ENCODE assay signal across 12 cellular contexts in the genomic region with DNA sequence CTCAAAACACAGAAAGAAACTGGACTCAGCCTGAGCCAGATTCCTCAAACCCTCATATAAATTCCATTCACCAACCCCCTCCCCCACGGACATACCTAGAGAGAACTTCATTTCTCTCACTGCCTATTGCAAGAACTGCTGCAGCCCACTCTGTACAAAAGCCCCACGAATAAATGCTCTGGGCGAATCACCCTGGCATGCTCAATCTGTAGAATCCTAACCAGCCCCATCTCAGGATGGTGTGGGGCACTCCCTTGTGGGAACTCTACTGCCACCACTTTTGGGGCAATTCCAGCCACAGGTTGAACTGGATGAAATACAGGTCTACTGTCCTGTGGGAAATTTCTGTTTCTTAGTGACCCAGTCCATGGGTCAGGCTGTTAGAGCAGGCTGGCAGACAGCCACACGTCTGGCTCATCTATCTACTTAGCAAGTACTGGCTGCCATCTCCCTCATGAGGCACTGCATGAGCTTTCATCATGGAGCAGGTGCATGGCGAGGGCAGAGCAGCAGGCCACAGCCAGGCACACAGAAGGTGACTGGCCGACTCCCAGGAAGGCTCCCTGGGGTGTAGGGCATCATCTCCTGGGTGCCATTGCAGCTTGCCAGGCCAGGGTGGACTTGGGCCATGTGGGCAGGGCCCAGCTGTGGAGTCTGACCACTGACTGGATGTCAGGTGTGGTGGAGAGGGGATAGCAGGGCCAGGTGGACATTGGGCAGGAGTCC. TPM values are rescaled to one million over a fixed set of nuclear protein-coding genes. Genes with fewer than 3 reads are reported as not detected.
A peak's percentile ranks its signal among the peaks of the same experiment; 100 is the strongest.
DNase-seq lines count a peak whose midpoint lies in the region; ATAC-seq and TF ChIP-seq lines count a peak whose summit lies in the region.
"Had no signal": no experiment of that assay in that cellular context is flagged by ENCODE, and none has a peak within 500 bp of the region (broad histone marks: within the 10 kb centered on the region; RNA-seq: fewer than 3 reads in every experiment).

No MANE protein-coding gene starts in this region.

- TF ChIP-seq CTCF in CD14-positive monocyte (IDR thresholded peaks at IDR 0.05) = no peak

- no peak overlapping the region for H3K9ac ChIP-seq in GM23248
- H3K9ac ChIP-seq: KMS-11 had no signal

- H3K27me3 Mint-ChIP-seq in CD14-positive monocyte (ENCODE audit: low read depth in 3 of 3) = peaks cover 0 to 4% (median 0%) of the 10 kb centered on the region in 3 donors
- no peaks in the 10 kb centered on the region for H3K27me3 Mint-ChIP-seq in activated CD4-positive, alpha-beta memory T cell treated with anti-CD3 and anti-CD28 coated beads, Interleukin-2, amount 10 ng/mL, durations not matched to agents 7 days and 5 days

- no peak for ATAC-seq in Right ventricle myocardium superior (ENCODE audit: poor library complexity)
- ATAC-seq: heart left ventricle had no signal

- peaks cover 15% of the 10 kb centered on the region for H3F3A ChIP-seq in GM23248 (ENCODE audit: insufficient read depth)

- H3K36me3 ChIP-seq in GM23248 (ENCODE audit: low read depth) = no peaks in the 10 kb centered on the region; the same call in 1 of the 2 replicates

- CTCF ChIA-PET in activated CD4-positive, alpha-beta memory T cell treated with anti-CD3 and anti-CD28 coated beads, Interleukin-2, amount 10 ng/mL, durations not matched to agents 7 days and 5 days (lab: Charles Lee) = no interaction called here

- H3K4me3 ChIP-seq in GM23248 = no peak overlapping the region

- H3K9me3 ChIP-seq in GM23248 (ENCODE audit: low read depth) = no peaks in the 10 kb centered on the region
- H3K9me3 ChIP-seq: heart left ventricle had no signal

- H4K20me1 ChIP-seq in GM23248 (ENCODE audit: insufficient read depth) = no peaks in the 10 kb centered on the region

- POLR2A ChIA-PET in activated CD4-positive, alpha-beta memory T cell treated with anti-CD3 and anti-CD28 coated beads, Interleukin-2, amount 10 ng/mL, durations not matched to agents 7 days and 5 days (lab: Charles Lee) = interaction anchor here (1.0 to 1.8 kb wide), 5 partner anchors 13 to 62 kb away, joined by 3 to 11 read pairs (median 4); partner anchors contain the start of genes GUK1 and IBA57

- peak overlapping the region; percentile 90 to 92 for H3K4me3 Mint-ChIP-seq in CD14-positive monocyte
- H3K4me3 Mint-ChIP-seq in activated CD4-positive, alpha-beta memory T cell treated with anti-CD3 and anti-CD28 coated beads, Interleukin-2, amount 10 ng/mL, durations not matched to agents 7 days and 5 days = peak overlapping the region; percentile 85

- H3K4me1 ChIP-seq in GM23248 (ENCODE audit: insufficient read depth) = peaks cover 13% of the 10 kb centered on the region

- H3K36me3 Mint-ChIP-seq in CD14-positive monocyte = peaks cover 18 to 30% of the 10 kb centered on the region in 2 donors
- peaks cover 18% of the 10 kb centered on the region for H3K36me3 Mint-ChIP-seq in activated CD4-positive, alpha-beta memory T cell treated with anti-CD3 and anti-CD28 coated beads, Interleukin-2, amount 10 ng/mL, durations not matched to agents 7 days and 5 days (ENCODE audit: low read depth)

- 24 to 25% methylated on average over 6 of the region's 6 CpGs for WGBS in GM23248 (ENCODE audit: low coverage in 1 of 2, low lambda C conversion rate in 2 of 2, missing lambda C conversion rate in 2 of 2), 2 experiments

- no peak overlapping the region for H2AFZ ChIP-seq in GM23248

- no peaks in the 10 kb centered on the region for H3K9me2 ChIP-seq in GM23248 (ENCODE audit: insufficient read depth)

- H3K27ac Mint-ChIP-seq in CD14-positive monocyte = peak overlapping the region; percentile 55 to 93 (median 86)
- peak overlapping the region; percentile 70 for H3K27ac Mint-ChIP-seq in activated CD4-positive, alpha-beta memory T cell treated with anti-CD3 and anti-CD28 coated beads, Interleukin-2, amount 10 ng/mL, durations not matched to agents 7 days and 5 days

- H3K79me2 ChIP-seq in GM23248 (ENCODE audit: insufficient read depth) = peaks cover 50% of the 10 kb centered on the region

- H3K9me3 Mint-ChIP-seq in CD14-positive monocyte = no peaks in the 10 kb centered on the region
- H3K9me3 Mint-ChIP-seq in activated CD4-positive, alpha-beta memory T cell treated with anti-CD3 and anti-CD28 coated beads, Interleukin-2, amount 10 ng/mL, durations not matched to agents 7 days and 5 days = no peaks in the 10 kb centered on the region

- no peak for DNase-seq in CD14-positive monocyte (ENCODE audit: low spot score)
- DNase-seq in GM23248 = peak; percentile 51
- DNase-seq in activated CD4-positive, alpha-beta memory T cell treated with anti-CD3 and anti-CD28 coated beads, Interleukin-2, amount 10 ng/mL, durations not matched to agents 7 days and 5 days = no peak
- DNase-seq in mesenteric fat pad (ENCODE audit: low spot score) = peak; percentile 18
- no peak for DNase-seq in stimulated activated CD4-positive, alpha-beta T cell treated with anti-CD3 and anti-CD28 coated beads, Interleukin-2, amount 100 ng/mL, for 48 hours
- DNase-seq in NCI-H2107 (lab: John Stamatoyannopoulos, UW) = no peak
- no peak for DNase-seq in NCI-H1092 treated with DMSO at 0.1 percent for 48 hours (lab: John Stamatoyannopoulos, UW)
- DNase-seq in Right ventricle myocardium superior = no peak
- DNase-seq: activated CD4-positive, alpha-beta T cell treated with anti-CD3 and anti-CD28 coated beads for 4 hours; OCI-M1 had no signal

- in situ Hi-C loops in GM23248 (cut with MboI) = no loop called here

- intact Hi-C loops in CD14-positive monocyte (cut with micrococcal nuclease) = loop anchor here (2.0 to 5.0 kb wide), 2 partner anchors 16 to 38 kb away; partner anchors contain the start of gene GUK1 (in 1 of the 2)
- intact Hi-C loops in Right ventricle myocardium superior (cut with DNase I) = no loop called here

- H3K4me1 Mint-ChIP-seq in CD14-positive monocyte = peaks cover 45% of the 10 kb centered on the region
- H3K4me1 Mint-ChIP-seq in activated CD4-positive, alpha-beta memory T cell treated with anti-CD3 and anti-CD28 coated beads, Interleukin-2, amount 10 ng/mL, durations not matched to agents 7 days and 5 days = peaks cover 56% of the 10 kb centered on the region

- no peak overlapping the region for H3K4me2 ChIP-seq in GM23248 (ENCODE audit: unreplicated experiment)

- H3K27me3 ChIP-seq in GM23248 (replicated peaks; ENCODE audit: insufficient read depth) = no peaks in the 10 kb centered on the region
- H3K27me3 ChIP-seq: heart left ventricle had no signal

- 0 out of 2 replicates have a peak overlapping the region, but pooled peaks have one; percentile 1 for H3K27ac ChIP-seq in GM23248
- H3K27ac ChIP-seq: KMS-11 had no signal

RNA-seq across cellular contexts. Expression of gene C1orf35, which starts 1.6 kb away (rescaled TPM):
- 10 to 100 TPM in 1 of 2 donors, 1 to 10 TPM in 1; 6.9 to 10.6 TPM for polyA plus RNA-seq in CD14-positive monocyte
- 11.6 and 15.6 TPM in 2 replicates for total RNA-seq in GM23248 (2014; rRNA removed; shearing (Covaris generic))
- polyA plus RNA-seq in GM23248 (2016; fragmentation: Nextera tagmentation; extraction: Ambion mirVana) = 19.9 and 23.4 TPM in 2 replicates
- 10 to 100 TPM; 17.8 to 18.9 TPM for total RNA-seq in activated CD4-positive, alpha-beta memory T cell treated with anti-CD3 and anti-CD28 coated beads, Interleukin-2, amount 10 ng/mL, durations not matched to agents 7 days and 5 days
- 5.6 TPM for total RNA-seq in mesenteric fat pad
- total RNA-seq in Right ventricle myocardium superior = 7.3 TPM

RNA-seq across cellular contexts. Expression of gene MRPL55, which starts 4.4 kb away (rescaled TPM):
- polyA plus RNA-seq in CD14-positive monocyte (100 to 1,000 TPM in 1 of 2 donors, 10 to 100 TPM in 1; 99.8 to 104 TPM), GM23248 (2016; fragmentation: Nextera tagmentation; extraction: Ambion mirVana) (94.4 and 95.1 TPM in 2 replicates)
- total RNA-seq in GM23248 (2014; rRNA removed; shearing (Covaris generic)) = 57.5 and 84.4 TPM in 2 replicates
- 10 to 100 TPM; 43.1 to 43.9 TPM for total RNA-seq in activated CD4-positive, alpha-beta memory T cell treated with anti-CD3 and anti-CD28 coated beads, Interleukin-2, amount 10 ng/mL, durations not matched to agents 7 days and 5 days
- total RNA-seq in mesenteric fat pad (38.9 TPM), Right ventricle myocardium superior (65.6 TPM)

RNA-seq across cellular contexts. Expression of gene ARF1, which starts 22.2 kb away (rescaled TPM):
- 100 to 1,000 TPM; 580 to 603 TPM for polyA plus RNA-seq in CD14-positive monocyte
- 259 and 292 TPM in 2 replicates for total RNA-seq in GM23248 (2014; rRNA removed; shearing (Covaris generic))
- 656 and 698 TPM in 2 replicates for polyA plus RNA-seq in GM23248 (2016; fragmentation: Nextera tagmentation; extraction: Ambion mirVana)
- total RNA-seq in activated CD4-positive, alpha-beta memory T cell treated with anti-CD3 and anti-CD28 coated beads, Interleukin-2, amount 10 ng/mL, durations not matched to agents 7 days and 5 days = 100 to 1,000 TPM; 368 to 376 TPM
- total RNA-seq in mesenteric fat pad = 352 TPM
- total RNA-seq in Right ventricle myocardium superior = 251 TPM

RNA-seq across cellular contexts. Expression of gene GUK1, which starts 35.4 kb away (rescaled TPM):
- polyA plus RNA-seq in CD14-positive monocyte (100 to 1,000 TPM; 262 to 316 TPM), GM23248 (2016; fragmentation: Nextera tagmentation; extraction: Ambion mirVana) (554 and 574 TPM in 2 replicates)
- total RNA-seq in GM23248 (2014; rRNA removed; shearing (Covaris generic)) = 324 and 340 TPM in 2 replicates
- 100 to 1,000 TPM; 280 to 284 TPM for total RNA-seq in activated CD4-positive, alpha-beta memory T cell treated with anti-CD3 and anti-CD28 coated beads, Interleukin-2, amount 10 ng/mL, durations not matched to agents 7 days and 5 days
- total RNA-seq in mesenteric fat pad (220 TPM), Right ventricle myocardium superior (143 TPM)

RNA-seq across cellular contexts. Expression of gene GJC2, which starts 45.0 kb away (rescaled TPM):
- not detected for polyA plus RNA-seq in CD14-positive monocyte
- 0.54 and 2.7 TPM in 2 replicates for total RNA-seq in GM23248 (2014; rRNA removed; shearing (Covaris generic))
- 0.08 and 0.14 TPM in 2 replicates for polyA plus RNA-seq in GM23248 (2016; fragmentation: Nextera tagmentation; extraction: Ambion mirVana)
- total RNA-seq in activated CD4-positive, alpha-beta memory T cell treated with anti-CD3 and anti-CD28 coated beads, Interleukin-2, amount 10 ng/mL, durations not matched to agents 7 days and 5 days = under 1 TPM; 0.38 to 0.55 TPM
- 2.6 TPM for total RNA-seq in mesenteric fat pad
- total RNA-seq in Right ventricle myocardium superior = 1.6 TPM

Comparison
In these comparisons a context has a peak if more than half of its experiments do, and no peak if none do; other contexts are left out.
1. DNase-seq: peak in GM23248 (single experiment) and mesenteric fat pad (single experiment); none in CD14-positive monocyte (single experiment), activated CD4-positive, alpha-beta memory T cell treated with anti-CD3 and anti-CD28 coated beads, Interleukin-2, amount 10 ng/mL, durations not matched to agents 7 days and 5 days (single experiment), stimulated activated CD4-positive, alpha-beta T cell treated with anti-CD3 and anti-CD28 coated beads, Interleukin-2, amount 100 ng/mL, for 48 hours (0 of 2), NCI-H2107 (single experiment), NCI-H1092 treated with DMSO at 0.1 percent for 48 hours (single experiment) and Right ventricle myocardium superior (single experiment).